ENCODE assay signal across 1 cellular context in the genomic region with DNA sequence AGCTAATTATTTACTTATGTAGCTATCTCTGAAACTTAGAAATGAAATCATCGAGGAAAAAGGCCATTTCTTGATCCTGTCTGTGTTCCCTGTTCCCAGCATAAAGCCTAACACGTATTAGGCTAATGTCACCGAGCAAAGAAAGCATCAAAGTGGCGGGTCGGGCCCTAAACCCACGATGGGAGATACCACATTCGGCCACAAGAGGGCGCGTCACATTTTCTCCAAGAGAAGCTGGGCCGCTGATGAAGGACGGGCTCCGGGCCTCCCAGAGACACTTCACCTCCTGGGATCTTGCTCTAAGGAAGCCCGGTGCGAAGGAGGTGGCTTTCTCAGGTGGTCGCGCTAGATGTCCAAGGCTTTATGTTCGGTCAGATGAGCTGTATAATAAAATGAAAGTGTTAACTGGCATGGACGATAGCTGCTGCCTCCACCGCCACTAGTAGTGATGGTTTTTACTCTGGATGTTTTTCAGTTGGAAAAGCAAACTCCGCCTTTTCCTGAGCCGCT.
TF ChIP-seq lines count a peak whose summit lies in the region.

No MANE protein-coding gene starts in this region.

TF ChIP-seq in HepG2, 621 proteins besides CTCF, POLR2A, EP300 and RAD21 (continued from another document and continues in another):
- TF ChIP-seq, protein P1, sequence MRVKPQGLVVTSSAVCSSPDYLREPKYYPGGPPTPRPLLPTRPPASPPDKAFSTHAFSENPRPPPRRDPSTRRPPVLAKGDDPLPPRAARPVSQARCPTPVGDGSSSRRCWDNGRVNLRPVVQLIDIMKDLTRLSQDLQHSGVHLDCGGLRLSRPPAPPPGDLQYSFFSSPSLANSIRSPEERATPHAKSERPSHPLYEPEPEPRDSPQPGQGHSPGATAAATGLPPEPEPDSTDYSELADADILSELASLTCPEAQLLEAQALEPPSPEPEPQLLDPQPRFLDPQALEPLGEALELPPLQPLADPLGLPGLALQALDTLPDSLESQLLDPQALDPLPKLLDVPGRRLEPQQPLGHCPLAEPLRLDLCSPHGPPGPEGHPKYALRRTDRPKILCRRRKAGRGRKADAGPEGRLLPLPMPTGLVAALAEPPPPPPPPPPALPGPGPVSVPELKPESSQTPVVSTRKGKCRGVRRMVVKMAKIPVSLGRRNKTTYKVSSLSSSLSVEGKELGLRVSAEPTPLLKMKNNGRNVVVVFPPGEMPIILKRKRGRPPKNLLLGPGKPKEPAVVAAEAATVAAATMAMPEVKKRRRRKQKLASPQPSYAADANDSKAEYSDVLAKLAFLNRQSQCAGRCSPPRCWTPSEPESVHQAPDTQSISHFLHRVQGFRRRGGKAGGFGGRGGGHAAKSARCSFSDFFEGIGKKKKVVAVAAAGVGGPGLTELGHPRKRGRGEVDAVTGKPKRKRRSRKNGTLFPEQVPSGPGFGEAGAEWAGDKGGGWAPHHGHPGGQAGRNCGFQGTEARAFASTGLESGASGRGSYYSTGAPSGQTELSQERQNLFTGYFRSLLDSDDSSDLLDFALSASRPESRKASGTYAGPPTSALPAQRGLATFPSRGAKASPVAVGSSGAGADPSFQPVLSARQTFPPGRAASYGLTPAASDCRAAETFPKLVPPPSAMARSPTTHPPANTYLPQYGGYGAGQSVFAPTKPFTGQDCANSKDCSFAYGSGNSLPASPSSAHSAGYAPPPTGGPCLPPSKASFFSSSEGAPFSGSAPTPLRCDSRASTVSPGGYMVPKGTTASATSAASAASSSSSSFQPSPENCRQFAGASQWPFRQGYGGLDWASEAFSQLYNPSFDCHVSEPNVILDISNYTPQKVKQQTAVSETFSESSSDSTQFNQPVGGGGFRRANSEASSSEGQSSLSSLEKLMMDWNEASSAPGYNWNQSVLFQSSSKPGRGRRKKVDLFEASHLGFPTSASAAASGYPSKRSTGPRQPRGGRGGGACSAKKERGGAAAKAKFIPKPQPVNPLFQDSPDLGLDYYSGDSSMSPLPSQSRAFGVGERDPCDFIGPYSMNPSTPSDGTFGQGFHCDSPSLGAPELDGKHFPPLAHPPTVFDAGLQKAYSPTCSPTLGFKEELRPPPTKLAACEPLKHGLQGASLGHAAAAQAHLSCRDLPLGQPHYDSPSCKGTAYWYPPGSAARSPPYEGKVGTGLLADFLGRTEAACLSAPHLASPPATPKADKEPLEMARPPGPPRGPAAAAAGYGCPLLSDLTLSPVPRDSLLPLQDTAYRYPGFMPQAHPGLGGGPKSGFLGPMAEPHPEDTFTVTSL (CRISPR knock-in tag; IDR thresholded peaks at IDR 0.05; ENCODE audit: borderline replicate concordance), result no peak
- no peak for TF ChIP-seq GABPA (IDR thresholded peaks at IDR 0.05; ENCODE audit: low read depth, low read length)
- no peak for TF ChIP-seq GABPA (CRISPR knock-in tag; IDR thresholded peaks at IDR 0.05; ENCODE audit: low read depth)
- no peak for TF ChIP-seq HNRNPH1 (optimal IDR thresholded peaks at IDR 0.05; ENCODE audit: low read depth, low read length)
- peak; percentile 66 for TF ChIP-seq YEATS2 (CRISPR knock-in tag; IDR thresholded peaks at IDR 0.05; ENCODE audit: borderline replicate concordance)
- no peak for TF ChIP-seq ETV5 (CRISPR knock-in tag; IDR thresholded peaks at IDR 0.05; ENCODE audit: borderline replicate concordance)
- peak; percentile 57 for TF ChIP-seq TEAD3 (CRISPR knock-in tag; optimal IDR thresholded peaks at IDR 0.05; ENCODE audit: borderline replicate concordance)
- TF ChIP-seq ZKSCAN5 (CRISPR knock-in tag; IDR thresholded peaks at IDR 0.05), result no peak
- no peak for TF ChIP-seq ZNF570 (CRISPR knock-in tag; IDR thresholded peaks at IDR 0.05; ENCODE audit: borderline replicate concordance)
- TF ChIP-seq TBL1XR1 (IDR thresholded peaks at IDR 0.05; ENCODE audit: borderline replicate concordance, low read length, partially characterized antibody), result no peak
- TF ChIP-seq RFX1 (IDR thresholded peaks at IDR 0.05), result no peak
- no peak for TF ChIP-seq KLF9 (CRISPR knock-in tag; IDR thresholded peaks at IDR 0.05; ENCODE audit: low read depth)
- no peak for TF ChIP-seq NFE2L2 (IDR thresholded peaks at IDR 0.05; ENCODE audit: low read length)
- TF ChIP-seq, protein P2, sequence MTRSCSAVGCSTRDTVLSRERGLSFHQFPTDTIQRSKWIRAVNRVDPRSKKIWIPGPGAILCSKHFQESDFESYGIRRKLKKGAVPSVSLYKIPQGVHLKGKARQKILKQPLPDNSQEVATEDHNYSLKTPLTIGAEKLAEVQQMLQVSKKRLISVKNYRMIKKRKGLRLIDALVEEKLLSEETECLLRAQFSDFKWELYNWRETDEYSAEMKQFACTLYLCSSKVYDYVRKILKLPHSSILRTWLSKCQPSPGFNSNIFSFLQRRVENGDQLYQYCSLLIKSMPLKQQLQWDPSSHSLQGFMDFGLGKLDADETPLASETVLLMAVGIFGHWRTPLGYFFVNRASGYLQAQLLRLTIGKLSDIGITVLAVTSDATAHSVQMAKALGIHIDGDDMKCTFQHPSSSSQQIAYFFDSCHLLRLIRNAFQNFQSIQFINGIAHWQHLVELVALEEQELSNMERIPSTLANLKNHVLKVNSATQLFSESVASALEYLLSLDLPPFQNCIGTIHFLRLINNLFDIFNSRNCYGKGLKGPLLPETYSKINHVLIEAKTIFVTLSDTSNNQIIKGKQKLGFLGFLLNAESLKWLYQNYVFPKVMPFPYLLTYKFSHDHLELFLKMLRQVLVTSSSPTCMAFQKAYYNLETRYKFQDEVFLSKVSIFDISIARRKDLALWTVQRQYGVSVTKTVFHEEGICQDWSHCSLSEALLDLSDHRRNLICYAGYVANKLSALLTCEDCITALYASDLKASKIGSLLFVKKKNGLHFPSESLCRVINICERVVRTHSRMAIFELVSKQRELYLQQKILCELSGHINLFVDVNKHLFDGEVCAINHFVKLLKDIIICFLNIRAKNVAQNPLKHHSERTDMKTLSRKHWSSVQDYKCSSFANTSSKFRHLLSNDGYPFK (CRISPR knock-in tag; IDR thresholded peaks at IDR 0.05; ENCODE audit: borderline replicate concordance), result no peak; the same call in 1 of the 2 replicates
- no peak for TF ChIP-seq BRD4 (CRISPR knock-in tag; IDR thresholded peaks at IDR 0.05)
- TF ChIP-seq, protein P3, sequence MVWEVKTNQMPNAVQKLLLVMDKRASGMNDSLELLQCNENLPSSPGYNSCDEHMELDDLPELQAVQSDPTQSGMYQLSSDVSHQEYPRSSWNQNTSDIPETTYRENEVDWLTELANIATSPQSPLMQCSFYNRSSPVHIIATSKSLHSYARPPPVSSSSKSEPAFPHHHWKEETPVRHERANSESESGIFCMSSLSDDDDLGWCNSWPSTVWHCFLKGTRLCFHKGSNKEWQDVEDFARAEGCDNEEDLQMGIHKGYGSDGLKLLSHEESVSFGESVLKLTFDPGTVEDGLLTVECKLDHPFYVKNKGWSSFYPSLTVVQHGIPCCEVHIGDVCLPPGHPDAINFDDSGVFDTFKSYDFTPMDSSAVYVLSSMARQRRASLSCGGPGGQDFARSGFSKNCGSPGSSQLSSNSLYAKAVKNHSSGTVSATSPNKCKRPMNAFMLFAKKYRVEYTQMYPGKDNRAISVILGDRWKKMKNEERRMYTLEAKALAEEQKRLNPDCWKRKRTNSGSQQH (CRISPR knock-in tag; IDR thresholded peaks at IDR 0.05; ENCODE audit: low read depth), result 0 out of 2 replicates have a peak, but pooled peaks have one; percentile 39
- peak; percentile 17; the same call in 1 of the 2 replicates for TF ChIP-seq PHF21A (CRISPR knock-in tag; IDR thresholded peaks at IDR 0.05)
- peak; percentile 45; the same call in 1 of the 2 replicates for TF ChIP-seq ZMYM3 (CRISPR knock-in tag; IDR thresholded peaks at IDR 0.05)
- TF ChIP-seq NCOR1 (IDR thresholded peaks at IDR 0.05; ENCODE audit: borderline replicate concordance, low read length), result no peak
- 0 out of 2 replicates have a peak, but pooled peaks have one; percentile 34 for TF ChIP-seq TOPORS (CRISPR knock-in tag; IDR thresholded peaks at IDR 0.05)
- no peak for TF ChIP-seq MBNL3 (CRISPR knock-in tag; conservative IDR thresholded peaks at IDR 0.05)
- no peak for TF ChIP-seq RARG (CRISPR knock-in tag; IDR thresholded peaks at IDR 0.05; ENCODE audit: low read depth)
- TF ChIP-seq RBFOX2 (IDR thresholded peaks at IDR 0.05; ENCODE audit: low read depth, low read length), result no peak
- no peak for TF ChIP-seq POLR2AphosphoS2 (IDR thresholded peaks at IDR 0.05; ENCODE audit: low read depth, low read length)
- no peak for TF ChIP-seq ZNF598 (CRISPR knock-in tag; IDR thresholded peaks at IDR 0.05; ENCODE audit: borderline replicate concordance)
- no peak; the same call in 1 of the 2 replicates for TF ChIP-seq TGIF2 (CRISPR knock-in tag; IDR thresholded peaks at IDR 0.05)
- TF ChIP-seq NFIB (CRISPR knock-in tag; IDR thresholded peaks at IDR 0.05; ENCODE audit: borderline replicate concordance), result no peak
- TF ChIP-seq, protein P4, sequence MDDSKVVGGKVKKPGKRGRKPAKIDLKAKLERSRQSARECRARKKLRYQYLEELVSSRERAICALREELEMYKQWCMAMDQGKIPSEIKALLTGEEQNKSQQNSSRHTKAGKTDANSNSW (CRISPR knock-in tag; IDR thresholded peaks at IDR 0.05; ENCODE audit: borderline replicate concordance), result no peak
- TF ChIP-seq NFKBIZ (CRISPR knock-in tag; IDR thresholded peaks at IDR 0.05), result no peak
- TF ChIP-seq, protein P5, sequence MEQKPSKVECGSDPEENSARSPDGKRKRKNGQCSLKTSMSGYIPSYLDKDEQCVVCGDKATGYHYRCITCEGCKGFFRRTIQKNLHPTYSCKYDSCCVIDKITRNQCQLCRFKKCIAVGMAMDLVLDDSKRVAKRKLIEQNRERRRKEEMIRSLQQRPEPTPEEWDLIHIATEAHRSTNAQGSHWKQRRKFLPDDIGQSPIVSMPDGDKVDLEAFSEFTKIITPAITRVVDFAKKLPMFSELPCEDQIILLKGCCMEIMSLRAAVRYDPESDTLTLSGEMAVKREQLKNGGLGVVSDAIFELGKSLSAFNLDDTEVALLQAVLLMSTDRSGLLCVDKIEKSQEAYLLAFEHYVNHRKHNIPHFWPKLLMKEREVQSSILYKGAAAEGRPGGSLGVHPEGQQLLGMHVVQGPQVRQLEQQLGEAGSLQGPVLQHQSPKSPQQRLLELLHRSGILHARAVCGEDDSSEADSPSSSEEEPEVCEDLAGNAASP (CRISPR knock-in tag; IDR thresholded peaks at IDR 0.05; ENCODE audit: borderline replicate concordance), result peak; percentile 32; the same call in 1 of the 2 replicates
- TF ChIP-seq, protein P6, sequence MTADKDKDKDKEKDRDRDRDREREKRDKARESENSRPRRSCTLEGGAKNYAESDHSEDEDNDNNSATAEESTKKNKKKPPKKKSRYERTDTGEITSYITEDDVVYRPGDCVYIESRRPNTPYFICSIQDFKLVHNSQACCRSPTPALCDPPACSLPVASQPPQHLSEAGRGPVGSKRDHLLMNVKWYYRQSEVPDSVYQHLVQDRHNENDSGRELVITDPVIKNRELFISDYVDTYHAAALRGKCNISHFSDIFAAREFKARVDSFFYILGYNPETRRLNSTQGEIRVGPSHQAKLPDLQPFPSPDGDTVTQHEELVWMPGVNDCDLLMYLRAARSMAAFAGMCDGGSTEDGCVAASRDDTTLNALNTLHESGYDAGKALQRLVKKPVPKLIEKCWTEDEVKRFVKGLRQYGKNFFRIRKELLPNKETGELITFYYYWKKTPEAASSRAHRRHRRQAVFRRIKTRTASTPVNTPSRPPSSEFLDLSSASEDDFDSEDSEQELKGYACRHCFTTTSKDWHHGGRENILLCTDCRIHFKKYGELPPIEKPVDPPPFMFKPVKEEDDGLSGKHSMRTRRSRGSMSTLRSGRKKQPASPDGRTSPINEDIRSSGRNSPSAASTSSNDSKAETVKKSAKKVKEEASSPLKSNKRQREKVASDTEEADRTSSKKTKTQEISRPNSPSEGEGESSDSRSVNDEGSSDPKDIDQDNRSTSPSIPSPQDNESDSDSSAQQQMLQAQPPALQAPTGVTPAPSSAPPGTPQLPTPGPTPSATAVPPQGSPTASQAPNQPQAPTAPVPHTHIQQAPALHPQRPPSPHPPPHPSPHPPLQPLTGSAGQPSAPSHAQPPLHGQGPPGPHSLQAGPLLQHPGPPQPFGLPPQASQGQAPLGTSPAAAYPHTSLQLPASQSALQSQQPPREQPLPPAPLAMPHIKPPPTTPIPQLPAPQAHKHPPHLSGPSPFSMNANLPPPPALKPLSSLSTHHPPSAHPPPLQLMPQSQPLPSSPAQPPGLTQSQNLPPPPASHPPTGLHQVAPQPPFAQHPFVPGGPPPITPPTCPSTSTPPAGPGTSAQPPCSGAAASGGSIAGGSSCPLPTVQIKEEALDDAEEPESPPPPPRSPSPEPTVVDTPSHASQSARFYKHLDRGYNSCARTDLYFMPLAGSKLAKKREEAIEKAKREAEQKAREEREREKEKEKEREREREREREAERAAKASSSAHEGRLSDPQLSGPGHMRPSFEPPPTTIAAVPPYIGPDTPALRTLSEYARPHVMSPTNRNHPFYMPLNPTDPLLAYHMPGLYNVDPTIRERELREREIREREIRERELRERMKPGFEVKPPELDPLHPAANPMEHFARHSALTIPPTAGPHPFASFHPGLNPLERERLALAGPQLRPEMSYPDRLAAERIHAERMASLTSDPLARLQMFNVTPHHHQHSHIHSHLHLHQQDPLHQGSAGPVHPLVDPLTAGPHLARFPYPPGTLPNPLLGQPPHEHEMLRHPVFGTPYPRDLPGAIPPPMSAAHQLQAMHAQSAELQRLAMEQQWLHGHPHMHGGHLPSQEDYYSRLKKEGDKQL (CRISPR knock-in tag; IDR thresholded peaks at IDR 0.05; ENCODE audit: low read depth), result no peak
- no peak for TF ChIP-seq SETDB1 (CRISPR knock-in tag; IDR thresholded peaks at IDR 0.05; ENCODE audit: borderline replicate concordance)
- no peak for TF ChIP-seq REPIN1 (CRISPR knock-in tag; IDR thresholded peaks at IDR 0.05; ENCODE audit: borderline replicate concordance, low read depth)
- TF ChIP-seq, protein P7, sequence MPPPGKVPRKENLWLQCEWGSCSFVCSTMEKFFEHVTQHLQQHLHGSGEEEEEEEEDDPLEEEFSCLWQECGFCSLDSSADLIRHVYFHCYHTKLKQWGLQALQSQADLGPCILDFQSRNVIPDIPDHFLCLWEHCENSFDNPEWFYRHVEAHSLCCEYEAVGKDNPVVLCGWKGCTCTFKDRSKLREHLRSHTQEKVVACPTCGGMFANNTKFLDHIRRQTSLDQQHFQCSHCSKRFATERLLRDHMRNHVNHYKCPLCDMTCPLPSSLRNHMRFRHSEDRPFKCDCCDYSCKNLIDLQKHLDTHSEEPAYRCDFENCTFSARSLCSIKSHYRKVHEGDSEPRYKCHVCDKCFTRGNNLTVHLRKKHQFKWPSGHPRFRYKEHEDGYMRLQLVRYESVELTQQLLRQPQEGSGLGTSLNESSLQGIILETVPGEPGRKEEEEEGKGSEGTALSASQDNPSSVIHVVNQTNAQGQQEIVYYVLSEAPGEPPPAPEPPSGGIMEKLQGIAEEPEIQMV (CRISPR knock-in tag; IDR thresholded peaks at IDR 0.05; ENCODE audit: low read depth), result no peak
- no peak for TF ChIP-seq TBX2 (CRISPR knock-in tag; IDR thresholded peaks at IDR 0.05; ENCODE audit: borderline replicate concordance)
- no peak for TF ChIP-seq ATF1 (CRISPR knock-in tag; IDR thresholded peaks at IDR 0.05)
- TF ChIP-seq ZNF256 (CRISPR knock-in tag; conservative IDR thresholded peaks at IDR 0.05), result no peak
- peak; percentile 64; the same call in 1 of the 2 replicates for TF ChIP-seq ZNF614 (CRISPR knock-in tag; IDR thresholded peaks at IDR 0.05; ENCODE audit: borderline replicate concordance)
